In genomic region chr4:182738283-182739047, GRCh38 we compare ENCODE assay signal across 2 cellular contexts.
TF ChIP-seq lines count a peak whose summit lies in the region.

No MANE protein-coding gene starts in this region.

TF ChIP-seq in IMR-90, 13 proteins besides CTCF, POLR2A, EP300 and RAD21:
- TF ChIP-seq, protein P1, sequence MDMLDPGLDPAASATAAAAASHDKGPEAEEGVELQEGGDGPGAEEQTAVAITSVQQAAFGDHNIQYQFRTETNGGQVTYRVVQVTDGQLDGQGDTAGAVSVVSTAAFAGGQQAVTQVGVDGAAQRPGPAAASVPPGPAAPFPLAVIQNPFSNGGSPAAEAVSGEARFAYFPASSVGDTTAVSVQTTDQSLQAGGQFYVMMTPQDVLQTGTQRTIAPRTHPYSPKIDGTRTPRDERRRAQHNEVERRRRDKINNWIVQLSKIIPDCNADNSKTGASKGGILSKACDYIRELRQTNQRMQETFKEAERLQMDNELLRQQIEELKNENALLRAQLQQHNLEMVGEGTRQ (IDR thresholded peaks at IDR 0.05; ENCODE audit: low read depth, low read length), result 0 out of 2 replicates have a peak, but pooled peaks have one; percentile 8
- no peak for TF ChIP-seq FOS (IDR thresholded peaks at IDR 0.05; ENCODE audit: low read depth, low read length)
- peak; percentile 54; the same call in 1 of the 2 replicates for TF ChIP-seq BHLHE40 (IDR thresholded peaks at IDR 0.05; ENCODE audit: low read depth, low read length)

TF ChIP-seq in WTC11, 78 proteins besides CTCF, POLR2A, EP300 and RAD21:
- TF ChIP-seq, protein P2, sequence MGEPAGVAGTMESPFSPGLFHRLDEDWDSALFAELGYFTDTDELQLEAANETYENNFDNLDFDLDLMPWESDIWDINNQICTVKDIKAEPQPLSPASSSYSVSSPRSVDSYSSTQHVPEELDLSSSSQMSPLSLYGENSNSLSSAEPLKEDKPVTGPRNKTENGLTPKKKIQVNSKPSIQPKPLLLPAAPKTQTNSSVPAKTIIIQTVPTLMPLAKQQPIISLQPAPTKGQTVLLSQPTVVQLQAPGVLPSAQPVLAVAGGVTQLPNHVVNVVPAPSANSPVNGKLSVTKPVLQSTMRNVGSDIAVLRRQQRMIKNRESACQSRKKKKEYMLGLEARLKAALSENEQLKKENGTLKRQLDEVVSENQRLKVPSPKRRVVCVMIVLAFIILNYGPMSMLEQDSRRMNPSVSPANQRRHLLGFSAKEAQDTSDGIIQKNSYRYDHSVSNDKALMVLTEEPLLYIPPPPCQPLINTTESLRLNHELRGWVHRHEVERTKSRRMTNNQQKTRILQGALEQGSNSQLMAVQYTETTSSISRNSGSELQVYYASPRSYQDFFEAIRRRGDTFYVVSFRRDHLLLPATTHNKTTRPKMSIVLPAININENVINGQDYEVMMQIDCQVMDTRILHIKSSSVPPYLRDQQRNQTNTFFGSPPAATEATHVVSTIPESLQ (CRISPR knock-in tag; IDR thresholded peaks at IDR 0.05), result no peak
- TF ChIP-seq ZSCAN18 (CRISPR knock-in tag; IDR thresholded peaks at IDR 0.05) (no peak), JUN (CRISPR knock-in tag; IDR thresholded peaks at IDR 0.05) (no peak), ZNF138 (CRISPR knock-in tag; conservative IDR thresholded peaks at IDR 0.05) (no peak), SMAD3 (CRISPR knock-in tag; IDR thresholded peaks at IDR 0.05; ENCODE audit: borderline replicate concordance) (no peak), E2F5 (CRISPR knock-in tag; IDR thresholded peaks at IDR 0.05) (no peak), SOX15 (CRISPR knock-in tag; IDR thresholded peaks at IDR 0.05) (no peak), ZNF532 (CRISPR knock-in tag; IDR thresholded peaks at IDR 0.05; ENCODE audit: borderline replicate concordance) (no peak), GTF2I (CRISPR knock-in tag; conservative IDR thresholded peaks at IDR 0.05) (no peak), IRF2 (CRISPR knock-in tag; IDR thresholded peaks at IDR 0.05; ENCODE audit: borderline replicate concordance, low read depth) (no peak), KAT7 (CRISPR knock-in tag; IDR thresholded peaks at IDR 0.05; ENCODE audit: borderline replicate concordance) (no peak)
- TF ChIP-seq, protein P3, sequence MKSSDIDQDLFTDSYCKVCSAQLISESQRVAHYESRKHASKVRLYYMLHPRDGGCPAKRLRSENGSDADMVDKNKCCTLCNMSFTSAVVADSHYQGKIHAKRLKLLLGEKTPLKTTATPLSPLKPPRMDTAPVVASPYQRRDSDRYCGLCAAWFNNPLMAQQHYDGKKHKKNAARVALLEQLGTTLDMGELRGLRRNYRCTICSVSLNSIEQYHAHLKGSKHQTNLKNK (CRISPR knock-in tag; IDR thresholded peaks at IDR 0.05), result no peak
- TF ChIP-seq, protein P4, sequence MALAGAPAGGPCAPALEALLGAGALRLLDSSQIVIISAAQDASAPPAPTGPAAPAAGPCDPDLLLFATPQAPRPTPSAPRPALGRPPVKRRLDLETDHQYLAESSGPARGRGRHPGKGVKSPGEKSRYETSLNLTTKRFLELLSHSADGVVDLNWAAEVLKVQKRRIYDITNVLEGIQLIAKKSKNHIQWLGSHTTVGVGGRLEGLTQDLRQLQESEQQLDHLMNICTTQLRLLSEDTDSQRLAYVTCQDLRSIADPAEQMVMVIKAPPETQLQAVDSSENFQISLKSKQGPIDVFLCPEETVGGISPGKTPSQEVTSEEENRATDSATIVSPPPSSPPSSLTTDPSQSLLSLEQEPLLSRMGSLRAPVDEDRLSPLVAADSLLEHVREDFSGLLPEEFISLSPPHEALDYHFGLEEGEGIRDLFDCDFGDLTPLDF (CRISPR knock-in tag; IDR thresholded peaks at IDR 0.05), result no peak
- TF ChIP-seq, protein P5, sequence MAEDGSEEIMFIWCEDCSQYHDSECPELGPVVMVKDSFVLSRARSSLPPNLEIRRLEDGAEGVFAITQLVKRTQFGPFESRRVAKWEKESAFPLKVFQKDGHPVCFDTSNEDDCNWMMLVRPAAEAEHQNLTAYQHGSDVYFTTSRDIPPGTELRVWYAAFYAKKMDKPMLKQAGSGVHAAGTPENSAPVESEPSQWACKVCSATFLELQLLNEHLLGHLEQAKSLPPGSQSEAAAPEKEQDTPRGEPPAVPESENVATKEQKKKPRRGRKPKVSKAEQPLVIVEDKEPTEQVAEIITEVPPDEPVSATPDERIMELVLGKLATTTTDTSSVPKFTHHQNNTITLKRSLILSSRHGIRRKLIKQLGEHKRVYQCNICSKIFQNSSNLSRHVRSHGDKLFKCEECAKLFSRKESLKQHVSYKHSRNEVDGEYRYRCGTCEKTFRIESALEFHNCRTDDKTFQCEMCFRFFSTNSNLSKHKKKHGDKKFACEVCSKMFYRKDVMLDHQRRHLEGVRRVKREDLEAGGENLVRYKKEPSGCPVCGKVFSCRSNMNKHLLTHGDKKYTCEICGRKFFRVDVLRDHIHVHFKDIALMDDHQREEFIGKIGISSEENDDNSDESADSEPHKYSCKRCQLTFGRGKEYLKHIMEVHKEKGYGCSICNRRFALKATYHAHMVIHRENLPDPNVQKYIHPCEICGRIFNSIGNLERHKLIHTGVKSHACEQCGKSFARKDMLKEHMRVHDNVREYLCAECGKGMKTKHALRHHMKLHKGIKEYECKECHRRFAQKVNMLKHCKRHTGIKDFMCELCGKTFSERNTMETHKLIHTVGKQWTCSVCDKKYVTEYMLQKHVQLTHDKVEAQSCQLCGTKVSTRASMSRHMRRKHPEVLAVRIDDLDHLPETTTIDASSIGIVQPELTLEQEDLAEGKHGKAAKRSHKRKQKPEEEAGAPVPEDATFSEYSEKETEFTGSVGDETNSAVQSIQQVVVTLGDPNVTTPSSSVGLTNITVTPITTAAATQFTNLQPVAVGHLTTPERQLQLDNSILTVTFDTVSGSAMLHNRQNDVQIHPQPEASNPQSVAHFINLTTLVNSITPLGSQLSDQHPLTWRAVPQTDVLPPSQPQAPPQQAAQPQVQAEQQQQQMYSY (CRISPR knock-in tag; IDR thresholded peaks at IDR 0.05), result no peak
- TF ChIP-seq, protein P6, sequence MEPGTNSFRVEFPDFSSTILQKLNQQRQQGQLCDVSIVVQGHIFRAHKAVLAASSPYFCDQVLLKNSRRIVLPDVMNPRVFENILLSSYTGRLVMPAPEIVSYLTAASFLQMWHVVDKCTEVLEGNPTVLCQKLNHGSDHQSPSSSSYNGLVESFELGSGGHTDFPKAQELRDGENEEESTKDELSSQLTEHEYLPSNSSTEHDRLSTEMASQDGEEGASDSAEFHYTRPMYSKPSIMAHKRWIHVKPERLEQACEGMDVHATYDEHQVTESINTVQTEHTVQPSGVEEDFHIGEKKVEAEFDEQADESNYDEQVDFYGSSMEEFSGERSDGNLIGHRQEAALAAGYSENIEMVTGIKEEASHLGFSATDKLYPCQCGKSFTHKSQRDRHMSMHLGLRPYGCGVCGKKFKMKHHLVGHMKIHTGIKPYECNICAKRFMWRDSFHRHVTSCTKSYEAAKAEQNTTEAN (CRISPR knock-in tag; IDR thresholded peaks at IDR 0.05), result no peak
TF ChIP-seq in WTC11: peak in this region for 0.
